Comparison of ENCODE assay signal across 1 cellular context in the genomic region with DNA sequence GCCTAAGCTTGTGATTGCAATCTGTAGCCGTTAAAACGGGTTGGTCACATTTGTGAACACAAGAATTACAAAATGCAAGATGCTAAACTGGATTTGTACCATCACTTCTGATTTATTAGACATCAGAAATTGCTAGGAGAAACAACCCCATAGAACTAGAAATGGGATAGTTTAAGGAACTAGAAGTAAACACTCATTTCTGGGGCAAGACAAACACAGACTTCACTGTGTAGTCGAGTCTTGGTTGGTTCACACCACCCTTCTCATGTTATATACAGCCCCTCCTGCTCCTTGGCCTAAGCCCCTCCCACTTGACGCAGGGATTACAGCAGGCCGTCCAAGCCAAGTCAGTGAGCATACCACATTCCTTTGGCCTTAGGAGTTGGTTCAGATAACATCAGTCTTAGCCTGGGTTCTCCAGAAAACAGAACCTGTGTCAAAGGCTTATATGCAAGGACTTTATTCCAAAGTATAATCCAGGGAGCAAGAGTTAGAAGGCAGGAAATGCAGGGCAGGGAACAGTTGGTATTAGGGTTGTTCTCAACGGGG.
TF ChIP-seq lines count a peak whose summit lies in the region.

No MANE protein-coding gene starts in this region.

TF ChIP-seq in H1, 55 proteins besides CTCF, POLR2A, EP300 and RAD21:
- TF ChIP-seq SP2 (IDR thresholded peaks at IDR 0.05; ENCODE audit: low read length) (no peak), SIRT6 (IDR thresholded peaks at IDR 0.05; ENCODE audit: low read length) (no peak), JUND (IDR thresholded peaks at IDR 0.05; ENCODE audit: low read length) (no peak), BCL11A (IDR thresholded peaks at IDR 0.05; ENCODE audit: low read depth in 2 of 2, low read length in 2 of 2) (no peak), SP4 (IDR thresholded peaks at IDR 0.05; ENCODE audit: low read length) (no peak), RFX5 (IDR thresholded peaks at IDR 0.05; ENCODE audit: borderline replicate concordance, low read depth, low read length) (no peak), KDM1A (IDR thresholded peaks at IDR 0.05; ENCODE audit: borderline replicate concordance, low read length) (no peak), ZNF274 (IDR thresholded peaks at IDR 0.05; ENCODE audit: borderline replicate concordance, extremely low read depth, low read length) (no peak), POLR2AphosphoS5 (IDR thresholded peaks at IDR 0.05; ENCODE audit: low read depth, low read length) (no peak), KDM5A (IDR thresholded peaks at IDR 0.05; ENCODE audit: low read length) (no peak), TAF1 (IDR thresholded peaks at IDR 0.05; ENCODE audit: low read depth, low read length) (no peak), TAF7 (optimal IDR thresholded peaks at IDR 0.05; ENCODE audit: borderline replicate concordance, low read depth, low read length) (no peak), JUN (IDR thresholded peaks at IDR 0.05; ENCODE audit: low read depth, low read length) (no peak), RXRA (IDR thresholded peaks at IDR 0.05; ENCODE audit: insufficient read depth, low read depth, low read length) (no peak), TEAD4 (IDR thresholded peaks at IDR 0.05; ENCODE audit: low read depth, low read length) (no peak), BACH1 (IDR thresholded peaks at IDR 0.05; ENCODE audit: low read length) (no peak)
- TF ChIP-seq, protein P1, sequence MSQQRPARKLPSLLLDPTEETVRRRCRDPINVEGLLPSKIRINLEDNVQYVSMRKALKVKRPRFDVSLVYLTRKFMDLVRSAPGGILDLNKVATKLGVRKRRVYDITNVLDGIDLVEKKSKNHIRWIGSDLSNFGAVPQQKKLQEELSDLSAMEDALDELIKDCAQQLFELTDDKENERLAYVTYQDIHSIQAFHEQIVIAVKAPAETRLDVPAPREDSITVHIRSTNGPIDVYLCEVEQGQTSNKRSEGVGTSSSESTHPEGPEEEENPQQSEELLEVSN (IDR thresholded peaks at IDR 0.05) = no peak
- TF ChIP-seq, protein P2, sequence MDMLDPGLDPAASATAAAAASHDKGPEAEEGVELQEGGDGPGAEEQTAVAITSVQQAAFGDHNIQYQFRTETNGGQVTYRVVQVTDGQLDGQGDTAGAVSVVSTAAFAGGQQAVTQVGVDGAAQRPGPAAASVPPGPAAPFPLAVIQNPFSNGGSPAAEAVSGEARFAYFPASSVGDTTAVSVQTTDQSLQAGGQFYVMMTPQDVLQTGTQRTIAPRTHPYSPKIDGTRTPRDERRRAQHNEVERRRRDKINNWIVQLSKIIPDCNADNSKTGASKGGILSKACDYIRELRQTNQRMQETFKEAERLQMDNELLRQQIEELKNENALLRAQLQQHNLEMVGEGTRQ (IDR thresholded peaks at IDR 0.05; ENCODE audit: low read length) = no peak
- TF ChIP-seq, protein P3, sequence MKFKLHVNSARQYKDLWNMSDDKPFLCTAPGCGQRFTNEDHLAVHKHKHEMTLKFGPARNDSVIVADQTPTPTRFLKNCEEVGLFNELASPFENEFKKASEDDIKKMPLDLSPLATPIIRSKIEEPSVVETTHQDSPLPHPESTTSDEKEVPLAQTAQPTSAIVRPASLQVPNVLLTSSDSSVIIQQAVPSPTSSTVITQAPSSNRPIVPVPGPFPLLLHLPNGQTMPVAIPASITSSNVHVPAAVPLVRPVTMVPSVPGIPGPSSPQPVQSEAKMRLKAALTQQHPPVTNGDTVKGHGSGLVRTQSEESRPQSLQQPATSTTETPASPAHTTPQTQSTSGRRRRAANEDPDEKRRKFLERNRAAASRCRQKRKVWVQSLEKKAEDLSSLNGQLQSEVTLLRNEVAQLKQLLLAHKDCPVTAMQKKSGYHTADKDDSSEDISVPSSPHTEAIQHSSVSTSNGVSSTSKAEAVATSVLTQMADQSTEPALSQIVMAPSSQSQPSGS (IDR thresholded peaks at IDR 0.05; ENCODE audit: low read length) = no peak
